ENCODE assay signal across 8 cellular contexts in genomic region chr20:38434770-38435554, GRCh38. TPM values are rescaled to one million over a fixed set of nuclear protein-coding genes. Genes with fewer than 3 reads are reported as not detected.
DNase-seq lines count a peak whose midpoint lies in the region; ATAC-seq and TF ChIP-seq lines count a peak whose summit lies in the region.

SNHG17 (minus strand) TSS chr20:38435328.

- H3K4me3 ChIP-seq in kidney epithelial cell (ENCODE audit: low read depth, low read length) = peak within 1 kb of the TSS; percentile 69

- DNase-seq in A172 (ENCODE audit: low spot score) = peak; percentile 83
- peak; percentile 87 for DNase-seq in NCI-H460 (ENCODE audit: extremely low read depth, low read depth)
- peak; percentile 82 for DNase-seq in activated CD4-positive, alpha-beta T cell treated with anti-CD3 and anti-CD28 coated beads for 1 hour
- peak; percentile 85 for DNase-seq in cerebellum (ENCODE audit: low spot score)
- DNase-seq in kidney epithelial cell (ENCODE audit: low read depth) = no peak
- peak; percentile 90 for DNase-seq in stimulated activated CD4-positive, alpha-beta T cell treated with anti-CD3 and anti-CD28 coated beads, Interleukin-15, amount 100 ng/mL, for 24 hours

- peak; percentile 100 for TF ChIP-seq CTCF in kidney epithelial cell (IDR thresholded peaks at IDR 0.05; ENCODE audit: insufficient read depth, low read length, poor library complexity, severe bottlenecking)

- peak; percentile 57 for ATAC-seq in GM18517 (IDR thresholded peaks at IDR 0.05; ENCODE audit: unreplicated experiment)
- peak; percentile 67 for ATAC-seq in HG03196 (IDR thresholded peaks at IDR 0.05; ENCODE audit: unreplicated experiment)

- H3K36me3 ChIP-seq in kidney epithelial cell (ENCODE audit: control insufficient read depth, insufficient read depth, low read length) = no peaks in the 10 kb centered on the region

- no peaks in the 10 kb centered on the region for H3K27me3 ChIP-seq in kidney epithelial cell (ENCODE audit: control insufficient read depth, insufficient read depth, low read length)

RNA-seq across cellular contexts. Expression of gene SNHG17, which starts in this region (rescaled TPM):
- 8.5 and 10.1 TPM in 2 replicates for total RNA-seq in A172 (2014; rRNA removed; shearing (Covaris generic))
- 68.0 and 70.0 TPM in 2 replicates for total RNA-seq in NCI-H460 (2014; rRNA removed; shearing (Covaris generic))
- polyA plus RNA-seq in NCI-H460 (2014; cell fraction: nucleus; rRNA removed) = 78.9 and 103 TPM in 2 replicates
- total RNA-seq in cerebellum (6.1 TPM), kidney epithelial cell (34.2 and 47.6 TPM in 2 replicates)
